ENCODE assay signal across 8 cellular contexts in genomic region chr19:11581740-11582139, GRCh38. TPM values are rescaled to one million over a fixed set of nuclear protein-coding genes. Genes with fewer than 3 reads are reported as not detected.
A peak's percentile ranks its signal among the peaks of the same experiment; 100 is the strongest.
DNase-seq lines count a peak whose midpoint lies in the region; ATAC-seq and FAIRE-seq lines count a peak whose summit lies in the region.

No MANE protein-coding gene starts in this region.

- H2BK15ac ChIP-seq in neuronal stem cell (ENCODE audit: low read length): no peak overlapping the region

- H3K79me1 ChIP-seq in neuronal stem cell (ENCODE audit: low read depth, low read length): no peaks in the 10 kb centered on the region

- H3K14ac ChIP-seq in neuronal stem cell (ENCODE audit: low read length): no peak overlapping the region

- H3K36me3 ChIP-seq in neuronal stem cell (replicated peaks in 1 of 2; ENCODE audit: control insufficient read depth in 2 of 2, insufficient read depth in 2 of 2, low read length in 2 of 2) (no peaks in the 10 kb centered on the region), small intestine (ENCODE audit: control insufficient read depth in 2 of 2, insufficient read depth in 2 of 2, low read length in 2 of 2) (no peaks in the 10 kb centered on the region)

- no peaks in the 10 kb centered on the region for H3K36me3 Mint-ChIP-seq in activated CD8-positive, alpha-beta T cell treated with anti-CD3 and anti-CD28 coated beads, Interleukin-2, amount 10 ng/mL, durations not matched to agents 7 days and 5 days (ENCODE audit: low read depth)
- H3K36me3 Mint-ChIP-seq in naive thymus-derived CD8-positive, alpha-beta T cell: no peaks in the 10 kb centered on the region

- H3K9me3 ChIP-seq in neuronal stem cell (replicated peaks in 1 of 2; ENCODE audit: control insufficient read depth in 2 of 2, insufficient read depth in 1 of 2, low read depth in 1 of 2, low read length in 2 of 2) (peaks cover 0 to 2% of the 10 kb centered on the region in 2 donors), small intestine (ENCODE audit: control insufficient read depth, low read depth) (no peaks in the 10 kb centered on the region)

- H3K27me3 ChIP-seq in neuronal stem cell (ENCODE audit: control insufficient read depth in 3 of 3, insufficient read depth in 3 of 3, low read depth in 1 of 3, low read length in 3 of 3) (peaks cover 0 to 14% (median 5%) of the 10 kb centered on the region in 3 experiments), small intestine (ENCODE audit: control insufficient read depth in 2 of 2, insufficient read depth in 2 of 2, low read length in 2 of 2) (no peaks in the 10 kb centered on the region)

- no peak overlapping the region for H4K91ac ChIP-seq in neuronal stem cell (ENCODE audit: low read depth, low read length, poor library complexity)

- peaks cover 43% of the 10 kb centered on the region for H3K4me1 Mint-ChIP-seq in activated CD8-positive, alpha-beta T cell treated with anti-CD3 and anti-CD28 coated beads, Interleukin-2, amount 10 ng/mL, durations not matched to agents 7 days and 5 days (ENCODE audit: low read depth)
- peaks cover 14 to 57% (median 31%) of the 10 kb centered on the region in 4 donors for H3K4me1 Mint-ChIP-seq in naive thymus-derived CD8-positive, alpha-beta T cell

- no peak overlapping the region for H2BK120ac ChIP-seq in neuronal stem cell (ENCODE audit: low read depth, low read length)

- DNase-seq in activated T-cell treated with anti-CD3 and anti-CD28 coated beads for 24 hours (ENCODE audit: low read depth) (peak; percentile 39), neuronal stem cell (ENCODE audit: low spot score) (no peak), small intestine (no peak), LoVo (ENCODE audit: low spot score) (no peak)
- no peak for DNase-seq in activated T-cell treated with anti-CD3 and anti-CD28 coated beads, Interleukin-2, amount 50 U/mL, for 1 hour
- DNase-seq in activated CD8-positive, alpha-beta T cell treated with anti-CD3 and anti-CD28 coated beads, Interleukin-2, amount 10 ng/mL, durations not matched to agents 7 days and 5 days: peak; percentile 55
- DNase-seq in naive thymus-derived CD8-positive, alpha-beta T cell: peak in 7 of 10 donors; percentile 19 to 64 (median 31)

- H3K4me3 Mint-ChIP-seq in activated CD8-positive, alpha-beta T cell treated with anti-CD3 and anti-CD28 coated beads, Interleukin-2, amount 10 ng/mL, durations not matched to agents 7 days and 5 days: peak overlapping the region; percentile 54
- H3K4me3 Mint-ChIP-seq in naive thymus-derived CD8-positive, alpha-beta T cell: peak overlapping the region; percentile 59 to 83 (median 78)

- H3K27ac ChIP-seq in neuronal stem cell (replicated peaks; ENCODE audit: low read length): no peak overlapping the region
- H3K27ac ChIP-seq in small intestine (ENCODE audit: low read depth in 1 of 2, low read length in 1 of 2): peak overlapping the region in 1 of 2 donors; percentile 76

- H2AFZ ChIP-seq in neuronal stem cell (ENCODE audit: low read length): no peak overlapping the region

- H3K9me3 Mint-ChIP-seq in activated CD8-positive, alpha-beta T cell treated with anti-CD3 and anti-CD28 coated beads, Interleukin-2, amount 10 ng/mL, durations not matched to agents 7 days and 5 days (ENCODE audit: insufficient read depth): no peaks in the 10 kb centered on the region
- H3K9me3 Mint-ChIP-seq in naive thymus-derived CD8-positive, alpha-beta T cell: no peaks in the 10 kb centered on the region

- CTCF ChIA-PET in activated CD8-positive, alpha-beta T cell treated with anti-CD3 and anti-CD28 coated beads, Interleukin-2, amount 10 ng/mL, durations not matched to agents 7 days and 5 days (lab: Charles Lee): interaction anchor here (0.9 to 15.1 kb wide), 7 partner anchors 10 to 99 kb away, joined by 3 to 187 read pairs (median 3); partner anchors contain the start of gene ELOF1

- H3K9ac ChIP-seq in neuronal stem cell (ENCODE audit: low read depth, low read length, poor library complexity): no peak overlapping the region

- H3K4me2 ChIP-seq in neuronal stem cell (ENCODE audit: insufficient read depth, low read length, poor library complexity, severe bottlenecking): no peak overlapping the region

- H2BK5ac ChIP-seq in neuronal stem cell (ENCODE audit: low read length): no peak overlapping the region

- H3K23ac ChIP-seq in neuronal stem cell (ENCODE audit: low read depth, low read length, poor library complexity): no peak overlapping the region

- no peak overlapping the region for H3K4ac ChIP-seq in neuronal stem cell (ENCODE audit: low read length)

- H2AK5ac ChIP-seq in neuronal stem cell (ENCODE audit: low read depth, low read length): no peak overlapping the region

- H3K18ac ChIP-seq in neuronal stem cell (ENCODE audit: low read length): no peak overlapping the region

- no peaks in the 10 kb centered on the region for H3K27me3 Mint-ChIP-seq in activated CD8-positive, alpha-beta T cell treated with anti-CD3 and anti-CD28 coated beads, Interleukin-2, amount 10 ng/mL, durations not matched to agents 7 days and 5 days (ENCODE audit: low read depth)
- no peaks in the 10 kb centered on the region for H3K27me3 Mint-ChIP-seq in naive thymus-derived CD8-positive, alpha-beta T cell

- no peak overlapping the region for H4K8ac ChIP-seq in neuronal stem cell (ENCODE audit: low read depth, low read length)

- ATAC-seq in HG03354 (IDR thresholded peaks at IDR 0.05; ENCODE audit: poor library complexity, severe bottlenecking, unreplicated experiment): peak; percentile 82
- ATAC-seq in activated CD8-positive, alpha-beta T cell treated with anti-CD3 and anti-CD28 coated beads, Interleukin-2, amount 10 ng/mL, durations not matched to agents 7 days and 5 days: peak; percentile 77
- ATAC-seq in naive thymus-derived CD8-positive, alpha-beta T cell: peak; percentile 65 to 79

- H3K4me1 ChIP-seq in neuronal stem cell (ENCODE audit: control insufficient read depth in 2 of 2, insufficient read depth in 1 of 2, low read depth in 1 of 2, low read length in 2 of 2) (peaks cover 6 to 9% of the 10 kb centered on the region in 2 donors), small intestine (ENCODE audit: control insufficient read depth in 2 of 2, insufficient read depth in 1 of 2, low read depth in 1 of 2, low read length in 1 of 2) (no peaks in the 10 kb centered on the region)

- H3K4me3 ChIP-seq in neuronal stem cell (ENCODE audit: low read length in 2 of 2): no peak overlapping the region
- H3K4me3 ChIP-seq in small intestine (ENCODE audit: low read depth in 1 of 2, low read length in 2 of 2): no peak overlapping the region

- H2BK12ac ChIP-seq in neuronal stem cell (ENCODE audit: low read length): no peak overlapping the region

- POLR2A ChIA-PET in activated CD8-positive, alpha-beta T cell treated with anti-CD3 and anti-CD28 coated beads, Interleukin-2, amount 10 ng/mL, durations not matched to agents 7 days and 5 days (lab: Charles Lee): interaction anchor here (0.7 to 2.6 kb wide), 4 partner anchors 16 to 1478 kb away, joined by 3 to 15 read pairs (median 3); partner anchors contain the start of gene ELOF1
- POLR2A ChIA-PET in naive thymus-derived CD8-positive, alpha-beta T cell (lab: Charles Lee): interaction anchor here (0.6 to 6.2 kb wide), 3 partner anchors 22 to 201 kb away, joined by 3 to 44 read pairs (median 4); partner anchors contain the start of gene ELOF1

- no peak for FAIRE-seq in small intestine (lab: Jason Lieb, UNC)

- no CpG with 5 or more reads among the region's 3 CpGs for WGBS in neuronal stem cell (ENCODE audit: extremely low coverage in 2 of 2, insufficient read length in 2 of 2, insufficient replicate concordance in 1 of 2), 2 donors
- 3 to 22% (median 7%) methylated on average over 3 of the region's 3 CpGs for WGBS in small intestine, 3 donors

- H3K27ac Mint-ChIP-seq in activated CD8-positive, alpha-beta T cell treated with anti-CD3 and anti-CD28 coated beads, Interleukin-2, amount 10 ng/mL, durations not matched to agents 7 days and 5 days: peak overlapping the region; percentile 95
- H3K27ac Mint-ChIP-seq in naive thymus-derived CD8-positive, alpha-beta T cell: peak overlapping the region; percentile 84 to 99 (median 93)

RNA-seq across cellular contexts. Expression of gene ACP5, which starts 4.3 kb away (rescaled TPM):
- 1 to 10 TPM; 9.8 to 9.9 TPM for total RNA-seq in activated CD8-positive, alpha-beta T cell treated with anti-CD3 and anti-CD28 coated beads, Interleukin-2, amount 10 ng/mL, durations not matched to agents 7 days and 5 days
- total RNA-seq in naive thymus-derived CD8-positive, alpha-beta T cell: 10 to 100 TPM; 13.8 to 14.8 TPM
- polyA plus RNA-seq in naive thymus-derived CD8-positive, alpha-beta T cell: 10 to 100 TPM in 2 of 3 donors, 1 to 10 TPM in 1; 8.4 to 14.2 (median 12.0) TPM
- polyA plus RNA-seq in neuronal stem cell (2013, experiment 1 of 2): 1.1 TPM
- polyA plus RNA-seq in neuronal stem cell (2013, experiment 2 of 2): 0.91 TPM
- polyA plus RNA-seq in small intestine: 10 to 100 TPM; 22.8 to 36.2 (median 30.4) TPM

RNA-seq across cellular contexts. Expression of gene ZNF627, which starts 15.5 kb away (rescaled TPM):
- 1 to 10 TPM; 3.7 to 4.8 TPM for total RNA-seq in activated CD8-positive, alpha-beta T cell treated with anti-CD3 and anti-CD28 coated beads, Interleukin-2, amount 10 ng/mL, durations not matched to agents 7 days and 5 days
- 10 to 100 TPM; 17.3 to 17.5 TPM for total RNA-seq in naive thymus-derived CD8-positive, alpha-beta T cell
- polyA plus RNA-seq in naive thymus-derived CD8-positive, alpha-beta T cell: 10 to 100 TPM in 1 of 3 donors, 1 to 10 TPM in 2; 7.7 to 11.9 (median 7.9) TPM
- 11.6 TPM for polyA plus RNA-seq in neuronal stem cell (2013, experiment 1 of 2)
- polyA plus RNA-seq in neuronal stem cell (2013, experiment 2 of 2): 11.4 TPM
- 1 to 10 TPM; 3.8 to 6.8 (median 5.1) TPM for polyA plus RNA-seq in small intestine

RNA-seq across cellular contexts. Expression of gene ELOF1, which starts 22.7 kb away (rescaled TPM):
- total RNA-seq in activated CD8-positive, alpha-beta T cell treated with anti-CD3 and anti-CD28 coated beads, Interleukin-2, amount 10 ng/mL, durations not matched to agents 7 days and 5 days: 10 to 100 TPM; 47.9 to 52.8 TPM
- total RNA-seq in naive thymus-derived CD8-positive, alpha-beta T cell: 10 to 100 TPM; 41.0 to 42.8 TPM
- polyA plus RNA-seq in naive thymus-derived CD8-positive, alpha-beta T cell: 10 to 100 TPM; 71.4 to 91.0 (median 90.6) TPM
- 58.7 TPM for polyA plus RNA-seq in neuronal stem cell (2013, experiment 1 of 2)
- polyA plus RNA-seq in neuronal stem cell (2013, experiment 2 of 2): 59.3 TPM
- 10 to 100 TPM; 39.0 to 80.3 (median 64.0) TPM for polyA plus RNA-seq in small intestine

RNA-seq across cellular contexts. Expression of gene CNN1, which starts 43.1 kb away (rescaled TPM):
- not detected for total RNA-seq in activated CD8-positive, alpha-beta T cell treated with anti-CD3 and anti-CD28 coated beads, Interleukin-2, amount 10 ng/mL, durations not matched to agents 7 days and 5 days
- not detected for total RNA-seq in naive thymus-derived CD8-positive, alpha-beta T cell
- not detected for polyA plus RNA-seq in naive thymus-derived CD8-positive, alpha-beta T cell
- polyA plus RNA-seq in neuronal stem cell (2013, experiment 1 of 2): 24.1 TPM
- 22.1 TPM for polyA plus RNA-seq in neuronal stem cell (2013, experiment 2 of 2)
- 10 to 100 TPM in 2 of 3 donors, 1 to 10 TPM in 1; 1.1 to 44.8 (median 22.7) TPM for polyA plus RNA-seq in small intestine

RNA-seq across cellular contexts. Expression of gene ECSIT, which starts 52.8 kb away (rescaled TPM):
- total RNA-seq in activated CD8-positive, alpha-beta T cell treated with anti-CD3 and anti-CD28 coated beads, Interleukin-2, amount 10 ng/mL, durations not matched to agents 7 days and 5 days: 10 to 100 TPM; 28.9 to 31.6 TPM
- total RNA-seq in naive thymus-derived CD8-positive, alpha-beta T cell: 10 to 100 TPM; 47.1 to 50.8 TPM
- polyA plus RNA-seq in naive thymus-derived CD8-positive, alpha-beta T cell: 10 to 100 TPM; 34.3 to 40.1 (median 35.4) TPM
- 30.6 TPM for polyA plus RNA-seq in neuronal stem cell (2013, experiment 1 of 2)
- polyA plus RNA-seq in neuronal stem cell (2013, experiment 2 of 2): 28.7 TPM
- 100 to 1,000 TPM in 1 of 3 donors, 10 to 100 TPM in 2; 80.8 to 106 (median 92.9) TPM for polyA plus RNA-seq in small intestine

Comparison
In these comparisons a context has a peak if more than half of its experiments do, and no peak if none do; other contexts are left out.
1. DNase-seq: peak in activated T-cell treated with anti-CD3 and anti-CD28 coated beads for 24 hours (single experiment), activated CD8-positive, alpha-beta T cell treated with anti-CD3 and anti-CD28 coated beads, Interleukin-2, amount 10 ng/mL, durations not matched to agents 7 days and 5 days (single experiment) and naive thymus-derived CD8-positive, alpha-beta T cell (7 of 10); none in activated T-cell treated with anti-CD3 and anti-CD28 coated beads, Interleukin-2, amount 50 U/mL, for 1 hour (single experiment), neuronal stem cell (single experiment), small intestine (single experiment) and LoVo (single experiment).
2. Peak in every context shown above with its lines, with median percentiles within 50 percentile points of each other: ATAC-seq.